In the genomic region with DNA sequence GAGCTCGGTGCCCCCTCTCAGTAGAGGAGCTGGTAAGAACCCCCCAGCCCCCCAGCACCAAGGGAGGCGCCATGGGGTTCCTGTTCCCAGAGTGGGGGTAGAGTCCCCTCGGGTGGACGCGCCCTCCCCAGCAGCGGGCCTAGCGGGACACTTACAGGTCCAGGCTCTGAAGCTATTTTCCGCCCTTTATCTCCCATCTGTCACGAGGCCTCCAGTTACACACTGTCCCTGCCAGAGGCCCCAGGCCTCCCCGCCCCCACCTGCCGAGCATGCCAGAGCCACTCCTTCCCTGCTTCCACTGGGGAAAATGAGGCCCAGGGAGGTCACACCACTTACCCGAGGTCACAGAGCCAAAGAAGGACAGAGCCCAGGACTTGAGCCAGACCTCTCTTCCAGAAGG, we compare ENCODE assay signal across 26 cellular contexts. TPM values are rescaled to one million over a fixed set of nuclear protein-coding genes. Genes with fewer than 3 reads are reported as not detected.
A peak's percentile ranks its signal among the peaks of the same experiment; 100 is the strongest.
DNase-seq lines count a peak whose midpoint lies in the region; ATAC-seq and TF ChIP-seq lines count a peak whose summit lies in the region.
"Had no signal": no experiment of that assay in that cellular context is flagged by ENCODE, and none has a peak within 500 bp of the region (broad histone marks: within the 10 kb centered on the region; RNA-seq: fewer than 3 reads in every experiment).

No MANE protein-coding gene starts in this region.

- peaks cover 15% of the 10 kb centered on the region for H3K27me3 Mint-ChIP-seq in progenitor cell of endocrine pancreas
- H3K27me3 Mint-ChIP-seq in activated CD8-positive, alpha-beta memory T cell treated with anti-CD3 and anti-CD28 coated beads, Interleukin-2, amount 10 ng/mL, durations not matched to agents 7 days and 5 days = no peaks in the 10 kb centered on the region

- no peak overlapping the region for H3K4me3 Mint-ChIP-seq in progenitor cell of endocrine pancreas (ENCODE audit: low read depth)
- H3K4me3 Mint-ChIP-seq in activated CD8-positive, alpha-beta memory T cell treated with anti-CD3 and anti-CD28 coated beads, Interleukin-2, amount 10 ng/mL, durations not matched to agents 7 days and 5 days = no peak overlapping the region
- H3K4me3 Mint-ChIP-seq: CD4-positive, alpha-beta T cell; effector memory CD8-positive, alpha-beta T cell; neural crest cell had no signal

- CTCF ChIA-PET in activated CD8-positive, alpha-beta memory T cell treated with anti-CD3 and anti-CD28 coated beads, Interleukin-2, amount 10 ng/mL, durations not matched to agents 7 days and 5 days (lab: Charles Lee) = no interaction called here

- H3K36me3 ChIP-seq in BE2C = no peaks in the 10 kb centered on the region
- H3K36me3 ChIP-seq: upper lobe of right lung had no signal

- TF ChIP-seq POLR2A in GM18505 (IDR thresholded peaks at IDR 0.05; ENCODE audit: borderline replicate concordance, extremely low read depth, insufficient read depth, insufficient read length) = no peak

- intact Hi-C loops in cardiac septum (cut with DNase I) = loop anchor here (5.0 to 10.0 kb wide), 2 partner anchors 142 to 495 kb away; a partner anchor contains a TSS

- no peak for ATAC-seq in GM18505 (IDR thresholded peaks at IDR 0.05; ENCODE audit: unreplicated experiment)
- ATAC-seq in activated CD8-positive, alpha-beta memory T cell treated with anti-CD3 and anti-CD28 coated beads, Interleukin-2, amount 10 ng/mL, durations not matched to agents 7 days and 5 days = no peak
- ATAC-seq: effector memory CD8-positive, alpha-beta T cell; Panc1; upper lobe of right lung had no signal

- H3K4me1 Mint-ChIP-seq in progenitor cell of endocrine pancreas (ENCODE audit: low read depth) = peaks cover 13% of the 10 kb centered on the region
- H3K4me1 Mint-ChIP-seq in activated CD8-positive, alpha-beta memory T cell treated with anti-CD3 and anti-CD28 coated beads, Interleukin-2, amount 10 ng/mL, durations not matched to agents 7 days and 5 days = no peaks in the 10 kb centered on the region

- DNase-seq in BE2C = peak; percentile 60
- peak; percentile 34 for DNase-seq in NCI-H82 (lab: John Stamatoyannopoulos, UW)
- peak; percentile 89 for DNase-seq in cardiac septum (ENCODE audit: low spot score)
- no peak for DNase-seq in progenitor cell of endocrine pancreas (ENCODE audit: low spot score, unreplicated experiment)
- DNase-seq in CD1c-positive myeloid dendritic cell (ENCODE audit: extremely low spot score) = no peak
- no peak for DNase-seq in SW480 (ENCODE audit: low spot score)
- no peak for DNase-seq in activated CD8-positive, alpha-beta memory T cell treated with anti-CD3 and anti-CD28 coated beads, Interleukin-2, amount 10 ng/mL, durations not matched to agents 7 days and 5 days
- DNase-seq: activated CD4-positive, alpha-beta T cell treated with anti-CD3 and anti-CD28 coated beads for 4 hours; activated CD8-positive, alpha-beta memory T cell treated with anti-CD3 and anti-CD28 coated beads, Interleukin-2, amount 50 U/mL, for 4 hours; activated effector memory CD4-positive, alpha-beta T cell treated with Interleukin-2 at 50 U/mL for 16 hours; anterior cingulate cortex; CD4-positive, alpha-beta T cell; DMS79 treated with DMSO at 0.1 percent for 48 hours; effector memory CD8-positive, alpha-beta T cell; hippocampal formation; KBM-7; NCI-H1048; retina; stimulated activated naive CD4-positive, alpha-beta T cell; upper lobe of right lung had no signal

- H3K4me1 ChIP-seq in BE2C = peaks cover 57% of the 10 kb centered on the region
- H3K4me1 ChIP-seq: upper lobe of right lung had no signal

- H3K27ac Mint-ChIP-seq in progenitor cell of endocrine pancreas = peak overlapping the region; percentile 10
- H3K27ac Mint-ChIP-seq in activated CD8-positive, alpha-beta memory T cell treated with anti-CD3 and anti-CD28 coated beads, Interleukin-2, amount 10 ng/mL, durations not matched to agents 7 days and 5 days = no peak overlapping the region
- H3K27ac Mint-ChIP-seq: CD4-positive, alpha-beta T cell; effector memory CD8-positive, alpha-beta T cell had no signal

- H3K4me3 ChIP-seq in BE2C (ENCODE audit: low read depth, low read length) = no peak overlapping the region
- H3K4me3 ChIP-seq: SK-N-MC, upper lobe of right lung had no signal

- H3K36me3 Mint-ChIP-seq in progenitor cell of endocrine pancreas (ENCODE audit: insufficient read depth) = no peaks in the 10 kb centered on the region
- no peaks in the 10 kb centered on the region for H3K36me3 Mint-ChIP-seq in activated CD8-positive, alpha-beta memory T cell treated with anti-CD3 and anti-CD28 coated beads, Interleukin-2, amount 10 ng/mL, durations not matched to agents 7 days and 5 days

- no peak for TF ChIP-seq CTCF in BE2C (IDR thresholded peaks at IDR 0.05; ENCODE audit: low read depth, low read length)
- no peak for TF ChIP-seq CTCF in progenitor cell of endocrine pancreas (IDR thresholded peaks at IDR 0.05; ENCODE audit: unreplicated experiment)

- H3K9me3 Mint-ChIP-seq in progenitor cell of endocrine pancreas (ENCODE audit: low read depth) = no peaks in the 10 kb centered on the region
- H3K9me3 Mint-ChIP-seq in activated CD8-positive, alpha-beta memory T cell treated with anti-CD3 and anti-CD28 coated beads, Interleukin-2, amount 10 ng/mL, durations not matched to agents 7 days and 5 days (ENCODE audit: low read depth) = no peaks in the 10 kb centered on the region
- H3K9me3 Mint-ChIP-seq: CD4-positive, alpha-beta T cell; effector memory CD8-positive, alpha-beta T cell; neural crest cell had no signal

- no peaks in the 10 kb centered on the region for H3K27me3 ChIP-seq in BE2C

- no peaks in the 10 kb centered on the region for H3K9me3 ChIP-seq in BE2C
- H3K9me3 ChIP-seq: upper lobe of right lung had no signal

RNA-seq across cellular contexts. Expression of a gene that starts 3.1 kb away (rescaled TPM):
- polyA plus RNA-seq in BE2C (2012; ENCODE audit: insufficient read depth, insufficient read length, low read depth) = 1.9 TPM
- total RNA-seq in cardiac septum (67.8 TPM), progenitor cell of endocrine pancreas (not detected in 2 replicates)
- not detected for total RNA-seq in activated CD8-positive, alpha-beta memory T cell treated with anti-CD3 and anti-CD28 coated beads, Interleukin-2, amount 10 ng/mL, durations not matched to agents 7 days and 5 days
- total RNA-seq: CD4-positive, alpha-beta T cell; chondrocyte; kidney epithelial cell; neural crest cell had no signal

RNA-seq across cellular contexts. Expression of a gene that starts 21.9 kb away (rescaled TPM):
- 0.80 TPM for polyA plus RNA-seq in BE2C (2012; ENCODE audit: insufficient read depth, insufficient read length, low read depth)
- total RNA-seq in cardiac septum (0.89 TPM), progenitor cell of endocrine pancreas (8.1 and 9.2 TPM in 2 replicates)
- not detected for total RNA-seq in activated CD8-positive, alpha-beta memory T cell treated with anti-CD3 and anti-CD28 coated beads, Interleukin-2, amount 10 ng/mL, durations not matched to agents 7 days and 5 days
- total RNA-seq: CD4-positive, alpha-beta T cell; kidney epithelial cell; upper lobe of right lung had no signal

Comparison
In these comparisons a context has a peak if more than half of its experiments do, and no peak if none do; other contexts are left out.
1. DNase-seq: peak in BE2C (single experiment), NCI-H82 (single experiment) and cardiac septum (single experiment); none in progenitor cell of endocrine pancreas (single experiment), CD1c-positive myeloid dendritic cell (single experiment), SW480 (single experiment) and activated CD8-positive, alpha-beta memory T cell treated with anti-CD3 and anti-CD28 coated beads, Interleukin-2, amount 10 ng/mL, durations not matched to agents 7 days and 5 days (single experiment).
2. RNA of a gene that starts 3.1 kb away (total RNA-seq): 67.8 TPM in cardiac septum (single experiment); not detected in progenitor cell of endocrine pancreas and not detected in activated CD8-positive, alpha-beta memory T cell treated with anti-CD3 and anti-CD28 coated beads, Interleukin-2, amount 10 ng/mL, durations not matched to agents 7 days and 5 days; every median in the first group is over 10 times any median in the second.